In the genomic region with DNA sequence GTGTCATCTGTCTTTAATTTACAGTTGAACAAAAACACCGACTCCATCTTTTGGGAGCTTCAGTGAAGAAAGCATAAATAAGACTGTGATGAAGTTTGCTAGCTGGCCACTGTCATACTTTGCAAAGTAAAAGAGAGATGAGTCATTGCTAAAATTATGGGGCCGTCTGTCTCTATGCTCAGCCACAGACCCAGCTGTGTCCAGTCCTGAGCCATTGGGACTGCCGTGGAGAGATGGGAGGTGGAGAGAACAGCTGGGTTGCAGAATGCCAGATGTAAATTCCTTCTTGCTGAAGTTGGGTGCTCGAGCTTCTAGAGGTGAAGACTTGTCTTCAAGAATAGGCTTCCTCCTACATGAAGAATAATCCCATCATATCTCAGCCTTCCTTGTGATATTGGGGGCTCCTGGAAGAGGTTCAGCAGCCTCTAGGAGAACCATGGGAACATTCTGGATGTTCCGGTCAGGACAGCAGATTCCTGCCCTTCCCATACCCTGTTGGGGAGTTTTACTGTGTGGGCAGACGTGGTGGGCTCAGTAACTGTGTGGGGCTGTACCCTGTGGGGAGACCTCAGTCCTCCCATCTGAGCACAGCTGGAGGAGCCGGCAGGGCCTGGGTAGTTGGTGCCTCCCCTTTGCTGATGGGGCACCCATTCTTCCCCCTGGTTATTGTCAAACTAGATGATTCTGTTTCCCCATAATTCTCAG, we compare ENCODE assay signal across 1 cellular context.
TF ChIP-seq lines count a peak whose summit lies in the region.

No MANE protein-coding gene starts in this region.

TF ChIP-seq in SK-N-SH treated with all-trans-retinoic acid at 6 μM for 48 hours, 23 proteins besides CTCF, POLR2A, EP300 and RAD21 (continued from another document):
- TF ChIP-seq, protein P1, sequence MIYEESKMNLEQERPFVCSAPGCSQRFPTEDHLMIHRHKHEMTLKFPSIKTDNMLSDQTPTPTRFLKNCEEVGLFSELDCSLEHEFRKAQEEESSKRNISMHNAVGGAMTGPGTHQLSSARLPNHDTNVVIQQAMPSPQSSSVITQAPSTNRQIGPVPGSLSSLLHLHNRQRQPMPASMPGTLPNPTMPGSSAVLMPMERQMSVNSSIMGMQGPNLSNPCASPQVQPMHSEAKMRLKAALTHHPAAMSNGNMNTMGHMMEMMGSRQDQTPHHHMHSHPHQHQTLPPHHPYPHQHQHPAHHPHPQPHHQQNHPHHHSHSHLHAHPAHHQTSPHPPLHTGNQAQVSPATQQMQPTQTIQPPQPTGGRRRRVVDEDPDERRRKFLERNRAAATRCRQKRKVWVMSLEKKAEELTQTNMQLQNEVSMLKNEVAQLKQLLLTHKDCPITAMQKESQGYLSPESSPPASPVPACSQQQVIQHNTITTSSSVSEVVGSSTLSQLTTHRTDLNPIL (CRISPR knock-in tag; IDR thresholded peaks at IDR 0.05; ENCODE audit: low read depth) = no peak
- TF ChIP-seq SNAI2 (CRISPR knock-in tag; IDR thresholded peaks at IDR 0.05) = no peak
- TF ChIP-seq GLIS3 (CRISPR knock-in tag; IDR thresholded peaks at IDR 0.05) = no peak
- TF ChIP-seq TSHZ2 (CRISPR knock-in tag; IDR thresholded peaks at IDR 0.05) = no peak
- TF ChIP-seq, protein P2, sequence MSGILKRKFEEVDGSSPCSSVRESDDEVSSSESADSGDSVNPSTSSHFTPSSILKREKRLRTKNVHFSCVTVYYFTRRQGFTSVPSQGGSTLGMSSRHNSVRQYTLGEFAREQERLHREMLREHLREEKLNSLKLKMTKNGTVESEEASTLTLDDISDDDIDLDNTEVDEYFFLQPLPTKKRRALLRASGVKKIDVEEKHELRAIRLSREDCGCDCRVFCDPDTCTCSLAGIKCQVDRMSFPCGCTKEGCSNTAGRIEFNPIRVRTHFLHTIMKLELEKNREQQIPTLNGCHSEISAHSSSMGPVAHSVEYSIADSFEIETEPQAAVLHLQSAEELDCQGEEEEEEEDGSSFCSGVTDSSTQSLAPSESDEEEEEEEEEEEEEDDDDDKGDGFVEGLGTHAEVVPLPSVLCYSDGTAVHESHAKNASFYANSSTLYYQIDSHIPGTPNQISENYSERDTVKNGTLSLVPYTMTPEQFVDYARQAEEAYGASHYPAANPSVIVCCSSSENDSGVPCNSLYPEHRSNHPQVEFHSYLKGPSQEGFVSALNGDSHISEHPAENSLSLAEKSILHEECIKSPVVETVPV (CRISPR knock-in tag; IDR thresholded peaks at IDR 0.05) = no peak
- no peak for TF ChIP-seq OSR1 (CRISPR knock-in tag; IDR thresholded peaks at IDR 0.05)
- no peak for TF ChIP-seq ZNF8 (CRISPR knock-in tag; IDR thresholded peaks at IDR 0.05)
- no peak for TF ChIP-seq CSDC2 (CRISPR knock-in tag; IDR thresholded peaks at IDR 0.05)
- no peak for TF ChIP-seq ZNF70 (CRISPR knock-in tag; IDR thresholded peaks at IDR 0.05)
- no peak for TF ChIP-seq ISL1 (CRISPR knock-in tag; IDR thresholded peaks at IDR 0.05)
TF ChIP-seq in SK-N-SH treated with all-trans-retinoic acid at 6 μM for 48 hours: peak in this region for 0.
